In the genomic region with DNA sequence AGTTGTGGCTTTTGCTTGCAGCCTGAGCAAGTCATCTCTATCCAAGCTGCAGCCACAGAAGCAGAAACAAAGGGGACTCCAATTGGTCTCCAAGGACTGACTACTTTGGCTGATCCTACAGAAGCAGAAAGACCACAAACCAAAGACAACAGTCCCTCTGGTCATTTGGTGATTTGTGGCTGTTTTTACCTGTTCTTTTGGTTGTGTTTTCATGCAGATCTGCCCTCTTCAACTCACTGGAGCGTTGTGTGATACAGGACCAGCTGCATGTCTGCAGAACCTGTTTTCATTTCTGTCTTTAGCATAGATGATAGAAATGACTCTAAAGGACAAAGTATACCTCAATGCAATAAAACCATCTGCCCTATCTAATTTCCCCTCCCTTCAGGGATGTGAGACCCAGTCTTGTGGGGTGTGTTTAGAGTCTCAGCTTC, we compare ENCODE assay signal across 1 cellular context.
A peak's percentile ranks its signal among the peaks of the same experiment; 100 is the strongest.
TF ChIP-seq lines count a peak whose summit lies in the region.

No MANE protein-coding gene starts in this region.

TF ChIP-seq in GM12878, 131 proteins besides CTCF, POLR2A, EP300 and RAD21 (continued from another document and continues in another):
- TF ChIP-seq BHLHE40 (IDR thresholded peaks at IDR 0.05; ENCODE audit: borderline replicate concordance in 1 of 2, low read depth in 2 of 2, low read length in 1 of 2) (peak; percentile 57 to 69; a peak in 3 of 4 replicates), ATF7 (IDR thresholded peaks at IDR 0.05; ENCODE audit: low read depth) (no peak), ZNF24 (IDR thresholded peaks at IDR 0.05) (no peak), SMAD1 (IDR thresholded peaks at IDR 0.05; ENCODE audit: low read depth, partially characterized antibody) (no peak), STAT1 (conservative IDR thresholded peaks at IDR 0.05) (no peak), KAT2A (conservative IDR thresholded peaks at IDR 0.05; ENCODE audit: control insufficient read depth, low read depth, low read length) (no peak), KDM1A (IDR thresholded peaks at IDR 0.05; ENCODE audit: borderline replicate concordance) (no peak), NR2F1 (conservative IDR thresholded peaks at IDR 0.05) (peak; percentile 81), SREBF1 (IDR thresholded peaks at IDR 0.05; ENCODE audit: low read length) (no peak), TCF7 (IDR thresholded peaks at IDR 0.05; ENCODE audit: borderline replicate concordance) (peak; percentile 88), FOXM1 (IDR thresholded peaks at IDR 0.05; ENCODE audit: low read depth, low read length) (peak; percentile 98), SIX5 (IDR thresholded peaks at IDR 0.05; ENCODE audit: low read depth, low read length, severe bottlenecking) (no peak), ETV6 (conservative IDR thresholded peaks at IDR 0.05 in 1 of 2, IDR thresholded peaks at IDR 0.05 in 1 of 2; ENCODE audit: borderline replicate concordance in 1 of 2, low read depth in 1 of 2) (peak in 1 of 2 experiments; percentile 70; a peak in 1 of 4 replicates), ZNF217 (IDR thresholded peaks at IDR 0.05) (peak; percentile 81; the same call in 1 of the 2 replicates), ZNF207 (IDR thresholded peaks at IDR 0.05; ENCODE audit: borderline replicate concordance) (no peak), FOS (IDR thresholded peaks at IDR 0.05; ENCODE audit: borderline replicate concordance, extremely low read depth, insufficient read length) (no peak), IKZF1 (conservative IDR thresholded peaks at IDR 0.05) (no peak; the same call in 1 of the 2 replicates), IKZF2 (IDR thresholded peaks at IDR 0.05) (peak; percentile 48 to 69), MEF2A (IDR thresholded peaks at IDR 0.05; ENCODE audit: insufficient read depth, low read depth, low read length) (peak; percentile 66; the same call in 1 of the 2 replicates), EZH2 (IDR thresholded peaks at IDR 0.05; ENCODE audit: borderline replicate concordance, control insufficient read depth, low read depth, low read length) (no peak), CBX5 (IDR thresholded peaks at IDR 0.05; ENCODE audit: low read depth) (0 out of 2 replicates have a peak, but pooled peaks have one; percentile 55), JUNB (IDR thresholded peaks at IDR 0.05) (peak; percentile 95), FOXK2 (IDR thresholded peaks at IDR 0.05) (no peak), HDAC2 (IDR thresholded peaks at IDR 0.05) (no peak), RELA (IDR thresholded peaks at IDR 0.05; ENCODE audit: borderline replicate concordance, partially characterized antibody) (no peak), ZSCAN29 (IDR thresholded peaks at IDR 0.05) (no peak), RCOR1 (conservative IDR thresholded peaks at IDR 0.05; ENCODE audit: low read depth, low read length) (no peak; the same call in 1 of the 2 replicates), RB1 (IDR thresholded peaks at IDR 0.05; ENCODE audit: borderline replicate concordance) (no peak), RAD51 (IDR thresholded peaks at IDR 0.05) (no peak), BACH1 (IDR thresholded peaks at IDR 0.05; ENCODE audit: borderline replicate concordance) (no peak), NFYA (IDR thresholded peaks at IDR 0.05; ENCODE audit: borderline replicate concordance, low read depth, low read length) (no peak), CBX3 (IDR thresholded peaks at IDR 0.05; ENCODE audit: borderline replicate concordance, low read depth) (no peak), SMC3 (IDR thresholded peaks at IDR 0.05; ENCODE audit: borderline replicate concordance, low read length) (no peak), CBFB (IDR thresholded peaks at IDR 0.05; ENCODE audit: low read depth) (peak; percentile 98), IRF4 (IDR thresholded peaks at IDR 0.05; ENCODE audit: low read depth, low read length) (peak; percentile 96)
- TF ChIP-seq, protein P1, sequence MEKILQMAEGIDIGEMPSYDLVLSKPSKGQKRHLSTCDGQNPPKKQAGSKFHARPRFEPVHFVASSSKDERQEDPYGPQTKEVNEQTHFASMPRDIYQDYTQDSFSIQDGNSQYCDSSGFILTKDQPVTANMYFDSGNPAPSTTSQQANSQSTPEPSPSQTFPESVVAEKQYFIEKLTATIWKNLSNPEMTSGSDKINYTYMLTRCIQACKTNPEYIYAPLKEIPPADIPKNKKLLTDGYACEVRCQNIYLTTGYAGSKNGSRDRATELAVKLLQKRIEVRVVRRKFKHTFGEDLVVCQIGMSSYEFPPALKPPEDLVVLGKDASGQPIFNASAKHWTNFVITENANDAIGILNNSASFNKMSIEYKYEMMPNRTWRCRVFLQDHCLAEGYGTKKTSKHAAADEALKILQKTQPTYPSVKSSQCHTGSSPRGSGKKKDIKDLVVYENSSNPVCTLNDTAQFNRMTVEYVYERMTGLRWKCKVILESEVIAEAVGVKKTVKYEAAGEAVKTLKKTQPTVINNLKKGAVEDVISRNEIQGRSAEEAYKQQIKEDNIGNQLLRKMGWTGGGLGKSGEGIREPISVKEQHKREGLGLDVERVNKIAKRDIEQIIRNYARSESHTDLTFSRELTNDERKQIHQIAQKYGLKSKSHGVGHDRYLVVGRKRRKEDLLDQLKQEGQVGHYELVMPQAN (conservative IDR thresholded peaks at IDR 0.05), result no peak
- TF ChIP-seq, protein P2, sequence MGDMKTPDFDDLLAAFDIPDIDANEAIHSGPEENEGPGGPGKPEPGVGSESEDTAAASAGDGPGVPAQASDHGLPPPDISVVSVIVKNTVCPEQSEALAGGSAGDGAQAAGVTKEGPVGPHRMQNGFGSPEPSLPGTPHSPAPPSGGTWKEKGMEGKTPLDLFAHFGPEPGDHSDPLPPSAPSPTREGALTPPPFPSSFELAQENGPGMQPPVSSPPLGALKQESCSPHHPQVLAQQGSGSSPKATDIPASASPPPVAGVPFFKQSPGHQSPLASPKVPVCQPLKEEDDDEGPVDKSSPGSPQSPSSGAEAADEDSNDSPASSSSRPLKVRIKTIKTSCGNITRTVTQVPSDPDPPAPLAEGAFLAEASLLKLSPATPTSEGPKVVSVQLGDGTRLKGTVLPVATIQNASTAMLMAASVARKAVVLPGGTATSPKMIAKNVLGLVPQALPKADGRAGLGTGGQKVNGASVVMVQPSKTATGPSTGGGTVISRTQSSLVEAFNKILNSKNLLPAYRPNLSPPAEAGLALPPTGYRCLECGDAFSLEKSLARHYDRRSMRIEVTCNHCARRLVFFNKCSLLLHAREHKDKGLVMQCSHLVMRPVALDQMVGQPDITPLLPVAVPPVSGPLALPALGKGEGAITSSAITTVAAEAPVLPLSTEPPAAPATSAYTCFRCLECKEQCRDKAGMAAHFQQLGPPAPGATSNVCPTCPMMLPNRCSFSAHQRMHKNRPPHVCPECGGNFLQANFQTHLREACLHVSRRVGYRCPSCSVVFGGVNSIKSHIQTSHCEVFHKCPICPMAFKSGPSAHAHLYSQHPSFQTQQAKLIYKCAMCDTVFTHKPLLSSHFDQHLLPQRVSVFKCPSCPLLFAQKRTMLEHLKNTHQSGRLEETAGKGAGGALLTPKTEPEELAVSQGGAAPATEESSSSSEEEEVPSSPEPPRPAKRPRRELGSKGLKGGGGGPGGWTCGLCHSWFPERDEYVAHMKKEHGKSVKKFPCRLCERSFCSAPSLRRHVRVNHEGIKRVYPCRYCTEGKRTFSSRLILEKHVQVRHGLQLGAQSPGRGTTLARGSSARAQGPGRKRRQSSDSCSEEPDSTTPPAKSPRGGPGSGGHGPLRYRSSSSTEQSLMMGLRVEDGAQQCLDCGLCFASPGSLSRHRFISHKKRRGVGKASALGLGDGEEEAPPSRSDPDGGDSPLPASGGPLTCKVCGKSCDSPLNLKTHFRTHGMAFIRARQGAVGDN (IDR thresholded peaks at IDR 0.05), result no peak
- TF ChIP-seq, protein P3, sequence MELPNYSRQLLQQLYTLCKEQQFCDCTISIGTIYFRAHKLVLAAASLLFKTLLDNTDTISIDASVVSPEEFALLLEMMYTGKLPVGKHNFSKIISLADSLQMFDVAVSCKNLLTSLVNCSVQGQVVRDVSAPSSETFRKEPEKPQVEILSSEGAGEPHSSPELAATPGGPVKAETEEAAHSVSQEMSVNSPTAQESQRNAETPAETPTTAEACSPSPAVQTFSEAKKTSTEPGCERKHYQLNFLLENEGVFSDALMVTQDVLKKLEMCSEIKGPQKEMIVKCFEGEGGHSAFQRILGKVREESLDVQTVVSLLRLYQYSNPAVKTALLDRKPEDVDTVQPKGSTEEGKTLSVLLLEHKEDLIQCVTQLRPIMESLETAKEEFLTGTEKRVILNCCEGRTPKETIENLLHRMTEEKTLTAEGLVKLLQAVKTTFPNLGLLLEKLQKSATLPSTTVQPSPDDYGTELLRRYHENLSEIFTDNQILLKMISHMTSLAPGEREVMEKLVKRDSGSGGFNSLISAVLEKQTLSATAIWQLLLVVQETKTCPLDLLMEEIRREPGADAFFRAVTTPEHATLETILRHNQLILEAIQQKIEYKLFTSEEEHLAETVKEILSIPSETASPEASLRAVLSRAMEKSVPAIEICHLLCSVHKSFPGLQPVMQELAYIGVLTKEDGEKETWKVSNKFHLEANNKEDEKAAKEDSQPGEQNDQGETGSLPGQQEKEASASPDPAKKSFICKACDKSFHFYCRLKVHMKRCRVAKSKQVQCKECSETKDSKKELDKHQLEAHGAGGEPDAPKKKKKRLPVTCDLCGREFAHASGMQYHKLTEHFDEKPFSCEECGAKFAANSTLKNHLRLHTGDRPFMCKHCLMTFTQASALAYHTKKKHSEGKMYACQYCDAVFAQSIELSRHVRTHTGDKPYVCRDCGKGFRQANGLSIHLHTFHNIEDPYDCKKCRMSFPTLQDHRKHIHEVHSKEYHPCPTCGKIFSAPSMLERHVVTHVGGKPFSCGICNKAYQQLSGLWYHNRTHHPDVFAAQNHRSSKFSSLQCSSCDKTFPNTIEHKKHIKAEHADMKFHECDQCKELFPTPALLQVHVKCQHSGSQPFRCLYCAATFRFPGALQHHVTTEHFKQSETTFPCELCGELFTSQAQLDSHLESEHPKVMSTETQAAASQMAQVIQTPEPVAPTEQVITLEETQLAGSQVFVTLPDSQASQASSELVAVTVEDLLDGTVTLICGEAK (IDR thresholded peaks at IDR 0.05; ENCODE audit: borderline replicate concordance), result no peak
- TF ChIP-seq, protein P4, sequence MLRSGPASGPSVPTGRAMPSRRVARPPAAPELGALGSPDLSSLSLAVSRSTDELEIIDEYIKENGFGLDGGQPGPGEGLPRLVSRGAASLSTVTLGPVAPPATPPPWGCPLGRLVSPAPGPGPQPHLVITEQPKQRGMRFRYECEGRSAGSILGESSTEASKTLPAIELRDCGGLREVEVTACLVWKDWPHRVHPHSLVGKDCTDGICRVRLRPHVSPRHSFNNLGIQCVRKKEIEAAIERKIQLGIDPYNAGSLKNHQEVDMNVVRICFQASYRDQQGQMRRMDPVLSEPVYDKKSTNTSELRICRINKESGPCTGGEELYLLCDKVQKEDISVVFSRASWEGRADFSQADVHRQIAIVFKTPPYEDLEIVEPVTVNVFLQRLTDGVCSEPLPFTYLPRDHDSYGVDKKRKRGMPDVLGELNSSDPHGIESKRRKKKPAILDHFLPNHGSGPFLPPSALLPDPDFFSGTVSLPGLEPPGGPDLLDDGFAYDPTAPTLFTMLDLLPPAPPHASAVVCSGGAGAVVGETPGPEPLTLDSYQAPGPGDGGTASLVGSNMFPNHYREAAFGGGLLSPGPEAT (IDR thresholded peaks at IDR 0.05; ENCODE audit: low read depth), result no peak
- TF ChIP-seq, protein P5, sequence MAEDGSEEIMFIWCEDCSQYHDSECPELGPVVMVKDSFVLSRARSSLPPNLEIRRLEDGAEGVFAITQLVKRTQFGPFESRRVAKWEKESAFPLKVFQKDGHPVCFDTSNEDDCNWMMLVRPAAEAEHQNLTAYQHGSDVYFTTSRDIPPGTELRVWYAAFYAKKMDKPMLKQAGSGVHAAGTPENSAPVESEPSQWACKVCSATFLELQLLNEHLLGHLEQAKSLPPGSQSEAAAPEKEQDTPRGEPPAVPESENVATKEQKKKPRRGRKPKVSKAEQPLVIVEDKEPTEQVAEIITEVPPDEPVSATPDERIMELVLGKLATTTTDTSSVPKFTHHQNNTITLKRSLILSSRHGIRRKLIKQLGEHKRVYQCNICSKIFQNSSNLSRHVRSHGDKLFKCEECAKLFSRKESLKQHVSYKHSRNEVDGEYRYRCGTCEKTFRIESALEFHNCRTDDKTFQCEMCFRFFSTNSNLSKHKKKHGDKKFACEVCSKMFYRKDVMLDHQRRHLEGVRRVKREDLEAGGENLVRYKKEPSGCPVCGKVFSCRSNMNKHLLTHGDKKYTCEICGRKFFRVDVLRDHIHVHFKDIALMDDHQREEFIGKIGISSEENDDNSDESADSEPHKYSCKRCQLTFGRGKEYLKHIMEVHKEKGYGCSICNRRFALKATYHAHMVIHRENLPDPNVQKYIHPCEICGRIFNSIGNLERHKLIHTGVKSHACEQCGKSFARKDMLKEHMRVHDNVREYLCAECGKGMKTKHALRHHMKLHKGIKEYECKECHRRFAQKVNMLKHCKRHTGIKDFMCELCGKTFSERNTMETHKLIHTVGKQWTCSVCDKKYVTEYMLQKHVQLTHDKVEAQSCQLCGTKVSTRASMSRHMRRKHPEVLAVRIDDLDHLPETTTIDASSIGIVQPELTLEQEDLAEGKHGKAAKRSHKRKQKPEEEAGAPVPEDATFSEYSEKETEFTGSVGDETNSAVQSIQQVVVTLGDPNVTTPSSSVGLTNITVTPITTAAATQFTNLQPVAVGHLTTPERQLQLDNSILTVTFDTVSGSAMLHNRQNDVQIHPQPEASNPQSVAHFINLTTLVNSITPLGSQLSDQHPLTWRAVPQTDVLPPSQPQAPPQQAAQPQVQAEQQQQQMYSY (CRISPR knock-in tag; IDR thresholded peaks at IDR 0.05), result no peak
- TF ChIP-seq, protein P6, sequence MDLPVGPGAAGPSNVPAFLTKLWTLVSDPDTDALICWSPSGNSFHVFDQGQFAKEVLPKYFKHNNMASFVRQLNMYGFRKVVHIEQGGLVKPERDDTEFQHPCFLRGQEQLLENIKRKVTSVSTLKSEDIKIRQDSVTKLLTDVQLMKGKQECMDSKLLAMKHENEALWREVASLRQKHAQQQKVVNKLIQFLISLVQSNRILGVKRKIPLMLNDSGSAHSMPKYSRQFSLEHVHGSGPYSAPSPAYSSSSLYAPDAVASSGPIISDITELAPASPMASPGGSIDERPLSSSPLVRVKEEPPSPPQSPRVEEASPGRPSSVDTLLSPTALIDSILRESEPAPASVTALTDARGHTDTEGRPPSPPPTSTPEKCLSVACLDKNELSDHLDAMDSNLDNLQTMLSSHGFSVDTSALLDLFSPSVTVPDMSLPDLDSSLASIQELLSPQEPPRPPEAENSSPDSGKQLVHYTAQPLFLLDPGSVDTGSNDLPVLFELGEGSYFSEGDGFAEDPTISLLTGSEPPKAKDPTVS (IDR thresholded peaks at IDR 0.05; ENCODE audit: low read depth, low read length), result no peak
